In the genomic region with DNA sequence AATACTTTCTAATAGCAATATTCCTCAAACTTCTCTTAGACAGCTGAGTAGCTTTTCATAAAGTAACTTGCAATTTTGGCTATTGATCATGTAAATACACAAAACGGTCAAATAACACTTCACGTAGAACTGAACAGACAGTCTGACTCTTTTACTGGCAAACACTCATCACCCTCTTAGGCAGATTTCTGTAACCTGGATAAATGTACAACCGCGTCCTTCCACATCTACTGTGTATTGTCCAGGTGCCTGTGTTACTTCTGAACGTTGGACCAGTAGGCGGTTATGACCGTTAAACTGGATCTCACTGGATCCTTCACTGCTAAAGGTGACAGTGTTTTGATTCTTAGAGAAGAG, we compare ENCODE assay signal across 8 cellular contexts. TPM values are rescaled to one million over a fixed set of nuclear protein-coding genes. Genes with fewer than 3 reads are reported as not detected.
DNase-seq lines count a peak whose midpoint lies in the region; ATAC-seq and TF ChIP-seq lines count a peak whose summit lies in the region.
"Not testable (repeated sequence)": the region's sequence is repeated elsewhere in the genome, so short reads cannot be mapped to it uniquely, and the experiment has no call there.

No MANE protein-coding gene starts in this region.

- ATAC-seq in GM19438 (IDR thresholded peaks at IDR 0.05; ENCODE audit: low read depth, unreplicated experiment) = peak; percentile 13
- ATAC-seq in SK-N-SH treated with all-trans-retinoic acid at 6 μM for 48 hours = peak; percentile 23
- peak; percentile 10 for ATAC-seq in activated naive CD8-positive, alpha-beta T cell treated with anti-CD3 and anti-CD28 coated beads, Interleukin-2, amount 10 ng/mL, durations not matched to agents 7 days and 5 days (ENCODE audit: low read depth)

- not testable (repeated sequence) for H3K27ac Mint-ChIP-seq in activated naive CD8-positive, alpha-beta T cell treated with anti-CD3 and anti-CD28 coated beads, Interleukin-2, amount 10 ng/mL, durations not matched to agents 7 days and 5 days

- not testable (repeated sequence) for H3K4me1 ChIP-seq in A673 (ENCODE audit: insufficient read depth, low read length, poor library complexity, severe bottlenecking); HUES64 (ENCODE audit: insufficient read depth, low read length)
- H3K4me1 ChIP-seq in esophagus squamous epithelium (peaks cover 15 to 33% (median 23%) of the 10 kb centered on the region in 3 donors), muscle layer of duodenum (ENCODE audit: control insufficient read depth in 1 of 2, insufficient read depth in 2 of 2, low read length in 2 of 2) (peaks cover 0 to 25% of the 10 kb centered on the region in 2 donors), skeletal muscle satellite cell (ENCODE audit: control insufficient read depth, insufficient read depth, low read length) (peaks cover 21% of the 10 kb centered on the region)

- peak overlapping the region; percentile 75 for H3K4me3 Mint-ChIP-seq in activated naive CD8-positive, alpha-beta T cell treated with anti-CD3 and anti-CD28 coated beads, Interleukin-2, amount 10 ng/mL, durations not matched to agents 7 days and 5 days

- not testable (repeated sequence) for TF ChIP-seq CTCF in A673 (conservative IDR thresholded peaks at IDR 0.05; ENCODE audit: low read depth, low read length); esophagus squamous epithelium (IDR thresholded peaks at IDR 0.05)

- H3K27me3 Mint-ChIP-seq in activated naive CD8-positive, alpha-beta T cell treated with anti-CD3 and anti-CD28 coated beads, Interleukin-2, amount 10 ng/mL, durations not matched to agents 7 days and 5 days = peaks cover 29% of the 10 kb centered on the region

- WGBS in HUES64 = 45% methylated on average over 7 of the region's 7 CpGs
- 12 to 20% methylated on average over 7 of the region's 7 CpGs for WGBS in esophagus squamous epithelium, 2 donors

- H3K9me3 ChIP-seq in A673 (ENCODE audit: low read depth, low read length, poor library complexity, severe bottlenecking); HUES64 (ENCODE audit: insufficient read depth, low read depth, low read length); esophagus squamous epithelium; muscle layer of duodenum (ENCODE audit: control insufficient read depth in 1 of 2, low read length in 2 of 2); skeletal muscle satellite cell (replicated peaks; ENCODE audit: low read length): not testable (repeated sequence)

- not testable (repeated sequence) for H3K36me3 ChIP-seq in A673 (ENCODE audit: insufficient read depth, low read length, poor library complexity, severe bottlenecking); HUES64 (ENCODE audit: insufficient read depth, low read length); esophagus squamous epithelium; muscle layer of duodenum (ENCODE audit: control insufficient read depth in 1 of 2, insufficient read depth in 2 of 2, low read length in 2 of 2); skeletal muscle satellite cell (ENCODE audit: insufficient read depth, low read length)

- not testable (repeated sequence) for H3K9me3 Mint-ChIP-seq in activated naive CD8-positive, alpha-beta T cell treated with anti-CD3 and anti-CD28 coated beads, Interleukin-2, amount 10 ng/mL, durations not matched to agents 7 days and 5 days

- not testable (repeated sequence) for BruUV-seq in A673 (replicated peaks; lab: Mats Ljungman, UMichigan)

- not testable (repeated sequence) for H3K27me3 ChIP-seq in A673 (replicated peaks; ENCODE audit: insufficient read depth, low read depth, low read length, poor library complexity)
- peaks cover 39% of the 10 kb centered on the region for H3K27me3 ChIP-seq in HUES64 (ENCODE audit: insufficient read depth, low read length)
- H3K27me3 ChIP-seq in esophagus squamous epithelium = peaks cover 0 to 37% (median 4%) of the 10 kb centered on the region in 4 donors
- peaks cover 16% of the 10 kb centered on the region for H3K27me3 ChIP-seq in muscle layer of duodenum (ENCODE audit: low read depth, low read length)
- peaks cover 23% of the 10 kb centered on the region for H3K27me3 ChIP-seq in skeletal muscle satellite cell (ENCODE audit: control insufficient read depth, insufficient read depth, low read length)

- H3K4me3 ChIP-seq in A673 (ENCODE audit: low read depth, low read length, poor library complexity, severe bottlenecking) = peak overlapping the region; percentile 54
- H3K4me3 ChIP-seq in HUES64 (ENCODE audit: low read length) = peak overlapping the region; percentile 64
- H3K4me3 ChIP-seq in esophagus squamous epithelium = peak overlapping the region in 3 of 4 donors; percentile 21 to 66 (median 44)
- peak overlapping the region; percentile 57 to 62 for H3K4me3 ChIP-seq in muscle layer of duodenum (ENCODE audit: low read depth in 1 of 2, low read length in 2 of 2)
- peak overlapping the region; percentile 71 for H3K4me3 ChIP-seq in skeletal muscle satellite cell (ENCODE audit: low read length)

- CTCF ChIA-PET in A673 (lab: Charles Lee) = not testable (repeated sequence)

- not testable (repeated sequence) for H3K4me1 Mint-ChIP-seq in activated naive CD8-positive, alpha-beta T cell treated with anti-CD3 and anti-CD28 coated beads, Interleukin-2, amount 10 ng/mL, durations not matched to agents 7 days and 5 days

- DNase-seq in A673 (ENCODE audit: low spot score); activated naive CD8-positive, alpha-beta T cell treated with anti-CD3 and anti-CD28 coated beads, Interleukin-2, amount 10 ng/mL, durations not matched to agents 7 days and 5 days; esophagus squamous epithelium (lab: John Stamatoyannopoulos, UW): not testable (repeated sequence)

- not testable (repeated sequence) for H3K9ac ChIP-seq in HUES64 (ENCODE audit: low read depth, low read length); skeletal muscle satellite cell (ENCODE audit: low read depth, low read length)

- intact Hi-C loops in A673 (cut with micrococcal nuclease; ENCODE audit: unreplicated experiment); esophagus squamous epithelium (cut with DNase I): not testable (repeated sequence)

- POLR2A ChIA-PET in A673 (lab: Charles Lee; ENCODE audit: low non-redundant PET); activated naive CD8-positive, alpha-beta T cell treated with anti-CD3 and anti-CD28 coated beads, Interleukin-2, amount 10 ng/mL, durations not matched to agents 7 days and 5 days (lab: Charles Lee): not testable (repeated sequence)

- peak overlapping the region; percentile 84 for H3K4me2 ChIP-seq in skeletal muscle satellite cell (ENCODE audit: low read length)

- TF ChIP-seq POLR2A in esophagus squamous epithelium (IDR thresholded peaks at IDR 0.05) = not testable (repeated sequence)

- H3K36me3 Mint-ChIP-seq in activated naive CD8-positive, alpha-beta T cell treated with anti-CD3 and anti-CD28 coated beads, Interleukin-2, amount 10 ng/mL, durations not matched to agents 7 days and 5 days = not testable (repeated sequence)

- H3K27ac ChIP-seq in A673 (ENCODE audit: low read depth, low read length, poor library complexity, severe bottlenecking); HUES64 (ENCODE audit: low read depth, low read length); esophagus squamous epithelium; muscle layer of duodenum (ENCODE audit: low read length): not testable (repeated sequence)

RNA-seq across cellular contexts. Expression of a gene that starts 43.2 kb away (rescaled TPM):
- total RNA-seq in A673 (2021) (188 and 196 TPM in 2 replicates), esophagus squamous epithelium (10 to 100 TPM in 3 of 4 donors, 1 to 10 TPM in 1; 9.1 to 39.9 (median 23.5) TPM)
- polyA plus RNA-seq in HUES64 (2013, experiment 1 of 2) = 53.9 TPM
- 52.3 TPM for polyA plus RNA-seq in HUES64 (2013, experiment 2 of 2)
- total RNA-seq in activated naive CD8-positive, alpha-beta T cell treated with anti-CD3 and anti-CD28 coated beads, Interleukin-2, amount 10 ng/mL, durations not matched to agents 7 days and 5 days = 100 to 1,000 TPM; 196 TPM
- total RNA-seq in skeletal muscle satellite cell (2012; rRNA removed) = 22.1 TPM in 2 replicates
